8 cellular contexts compared by ENCODE assay signal in genomic region chr10:24415455-24416169, GRCh38.
DNase-seq lines count a peak whose midpoint lies in the region; TF ChIP-seq lines count a peak whose summit lies in the region.

No MANE protein-coding gene starts in this region.

- H3K36me3 ChIP-seq in vagina = no peaks in the 10 kb centered on the region

- H3K9me3 ChIP-seq in vagina = no peaks in the 10 kb centered on the region

- H3K4me3 Mint-ChIP-seq in neural crest cell = no peak overlapping the region

- H3K27ac ChIP-seq in vagina = peak overlapping the region; percentile 47

- no peaks in the 10 kb centered on the region for H3K4me1 Mint-ChIP-seq in neural crest cell

- H3K4me1 ChIP-seq in vagina = peaks cover 25% of the 10 kb centered on the region

- no peak for TF ChIP-seq POLR2A in vagina (IDR thresholded peaks at IDR 0.05)

- no peak overlapping the region for H3K4me3 ChIP-seq in vagina

- no peaks in the 10 kb centered on the region for H3K9me3 Mint-ChIP-seq in neural crest cell

- DNase-seq in NCI-H2171 treated with DMSO at 0.1 percent for 48 hours (lab: John Stamatoyannopoulos, UW) = peak; percentile 24
- DNase-seq in NCI-H2171 (lab: John Stamatoyannopoulos, UW) = no peak
- peak; percentile 44 for DNase-seq in fibroblast of peridontal ligament (ENCODE audit: extremely low read depth)
- no peak for DNase-seq in neural crest cell (ENCODE audit: low read depth, low spot score)
- no peak for DNase-seq in vagina (ENCODE audit: extremely low spot score in 2 of 2)
- no peak for DNase-seq in effector CD8-positive, alpha-beta T cell (lab: John Stamatoyannopoulos, UW)
- DNase-seq in amniotic stem cell (lab: John Stamatoyannopoulos, UW) = no peak
- DNase-seq in activated CD4-positive, alpha-beta T cell treated with anti-CD3 and anti-CD28 coated beads, Interleukin-2, amount 50 U/mL, for 4 hours = no peak

- no peaks in the 10 kb centered on the region for H3K27me3 Mint-ChIP-seq in neural crest cell (ENCODE audit: low read depth)

- intact Hi-C loops in vagina (cut with DNase I) = no loop called here

- H3K36me3 Mint-ChIP-seq in neural crest cell (ENCODE audit: low read depth) = no peaks in the 10 kb centered on the region

- no peaks in the 10 kb centered on the region for H3K27me3 ChIP-seq in vagina

- peak overlapping the region; percentile 73 for H3K27ac Mint-ChIP-seq in neural crest cell (ENCODE audit: unreplicated experiment)

- TF ChIP-seq CTCF in neural crest cell (conservative IDR thresholded peaks at IDR 0.05) = no peak
- no peak for TF ChIP-seq CTCF in vagina (IDR thresholded peaks at IDR 0.05)

Comparison
In these comparisons a context has a peak if more than half of its experiments do, and no peak if none do; other contexts are left out.
1. DNase-seq: peak in NCI-H2171 treated with DMSO at 0.1 percent for 48 hours (single experiment) and fibroblast of peridontal ligament (single experiment); none in NCI-H2171 (single experiment), neural crest cell (single experiment), vagina (0 of 2), effector CD8-positive, alpha-beta T cell (single experiment), amniotic stem cell (single experiment) and activated CD4-positive, alpha-beta T cell treated with anti-CD3 and anti-CD28 coated beads, Interleukin-2, amount 50 U/mL, for 4 hours (0 of 2).